ENCODE assay signal across 13 cellular contexts in the genomic region with DNA sequence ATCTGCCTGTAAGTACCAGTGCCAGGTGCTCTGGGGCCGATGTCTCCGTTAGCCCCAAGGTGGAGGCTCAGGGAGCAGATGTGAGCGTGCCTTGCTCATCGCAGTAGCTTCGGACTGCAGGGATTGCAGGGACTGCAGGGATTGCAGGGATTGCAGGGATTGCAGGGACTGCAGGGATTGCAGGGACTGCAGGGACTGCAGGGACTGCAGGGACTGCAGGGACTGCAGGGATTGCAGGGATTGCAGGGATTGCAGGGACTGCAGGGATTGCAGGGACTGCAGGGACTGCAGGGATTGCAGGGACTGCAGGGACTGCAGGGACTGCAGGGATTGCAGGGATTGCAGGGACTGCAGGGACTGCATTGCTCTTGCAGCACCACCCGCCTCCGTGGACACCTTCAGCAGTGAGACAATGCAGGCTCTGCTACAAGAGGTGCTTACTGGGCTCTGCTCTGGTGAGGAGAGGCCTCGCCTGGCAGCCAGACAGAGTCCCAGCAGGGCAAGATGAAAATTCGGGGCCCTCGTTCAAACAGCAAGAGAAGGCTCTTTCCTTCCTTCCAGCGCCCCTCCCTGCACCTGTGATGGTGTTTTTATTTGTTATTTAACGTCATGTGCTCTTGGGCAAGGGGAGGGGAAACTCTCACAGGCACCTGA. TPM values are rescaled to one million over a fixed set of nuclear protein-coding genes. Genes with fewer than 3 reads are reported as not detected.
"Had no signal": no experiment of that assay in that cellular context is flagged by ENCODE, and none has a peak within 500 bp of the region (broad histone marks: within the 10 kb centered on the region; RNA-seq: fewer than 3 reads in every experiment).

No MANE protein-coding gene starts in this region.

RNA-seq across cellular contexts. Expression of a gene that starts 14.2 kb away (rescaled TPM):
- total RNA-seq: colonic mucosa; endodermal cell; esophagus mucosa; gastrocnemius medialis; left lobe of liver; mammary epithelial cell; naive thymus-derived CD4-positive, alpha-beta T cell; osteocyte; prostate gland; right atrium auricular region had no signal
- polyA plus RNA-seq: keratinocyte; mammary epithelial cell; naive thymus-derived CD4-positive, alpha-beta T cell had no signal

RNA-seq across cellular contexts. Expression of a gene that starts 32.7 kb away (rescaled TPM):
- total RNA-seq: esophagus mucosa; gastrocnemius medialis; left lobe of liver; mucosa of gallbladder; naive thymus-derived CD4-positive, alpha-beta T cell; right atrium auricular region; ureter had no signal
- polyA plus RNA-seq: keratinocyte; mammary epithelial cell; naive thymus-derived CD4-positive, alpha-beta T cell had no signal
